In genomic region chr2:112885503-112885897, GRCh38 we compare ENCODE assay signal across 22 cellular contexts. TPM values are rescaled to one million over a fixed set of nuclear protein-coding genes. Genes with fewer than 3 reads are reported as not detected.
DNase-seq lines count a peak whose midpoint lies in the region; ATAC-seq, FAIRE-seq and TF ChIP-seq lines count a peak whose summit lies in the region.
"Had no signal": no experiment of that assay in that cellular context is flagged by ENCODE, and none has a peak within 500 bp of the region (broad histone marks: within the 10 kb centered on the region; RNA-seq: fewer than 3 reads in every experiment).

No MANE protein-coding gene starts in this region.

- no peaks in the 10 kb centered on the region for H3K27me3 ChIP-seq in CD4-positive, CD25-positive, alpha-beta regulatory T cell (ENCODE audit: control insufficient read depth, insufficient read depth, low read length)
- H3K27me3 ChIP-seq in keratinocyte (ENCODE audit: control insufficient read depth, extremely low read depth, insufficient read depth, low read length), result no peaks in the 10 kb centered on the region
- no peaks in the 10 kb centered on the region for H3K27me3 ChIP-seq in spleen (replicated peaks in 1 of 7)
- H3K27me3 ChIP-seq: neutrophil, SJCRH30, tibial nerve had no signal

- POLR2A ChIA-PET in activated CD4-positive, alpha-beta memory T cell treated with anti-CD3 and anti-CD28 coated beads, Interleukin-2, amount 10 ng/mL, durations not matched to agents 7 days and 5 days (lab: Charles Lee), result interaction anchor here (0.8 to 2.1 kb wide), 10 partner anchors 16 to 302 kb away, joined by 3 to 16 read pairs (median 3); partner anchors contain the start of gene CKAP2L

- no peak overlapping the region for H3K4me3 Mint-ChIP-seq in CD4-positive, CD25-positive, alpha-beta regulatory T cell
- no peak overlapping the region for H3K4me3 Mint-ChIP-seq in activated CD4-positive, alpha-beta memory T cell treated with anti-CD3 and anti-CD28 coated beads, Interleukin-2, amount 10 ng/mL, durations not matched to agents 7 days and 5 days
- H3K4me3 Mint-ChIP-seq: activated CD8-positive, alpha-beta T cell treated with anti-CD3 and anti-CD28 coated beads, Interleukin-2, amount 10 ng/mL, durations not matched to agents 7 days and 5 days; activated T-cell treated with anti-CD3 and anti-CD28 coated beads, Interleukin-2, amount 50 U/mL, for 4 hours; T-helper 17 cell had no signal

- 62 to 77% (median 74%) methylated on average over 4 of the region's 4 CpGs for WGBS in spleen, 5 donors

- no peaks in the 10 kb centered on the region for H3K27me3 Mint-ChIP-seq in CD4-positive, CD25-positive, alpha-beta regulatory T cell
- H3K27me3 Mint-ChIP-seq in activated CD4-positive, alpha-beta memory T cell treated with anti-CD3 and anti-CD28 coated beads, Interleukin-2, amount 10 ng/mL, durations not matched to agents 7 days and 5 days, result no peaks in the 10 kb centered on the region

- no peaks in the 10 kb centered on the region for H3K36me3 Mint-ChIP-seq in CD4-positive, CD25-positive, alpha-beta regulatory T cell
- H3K36me3 Mint-ChIP-seq in activated CD4-positive, alpha-beta memory T cell treated with anti-CD3 and anti-CD28 coated beads, Interleukin-2, amount 10 ng/mL, durations not matched to agents 7 days and 5 days (ENCODE audit: low read depth), result no peaks in the 10 kb centered on the region
- H3K36me3 Mint-ChIP-seq: activated naive CD4-positive, alpha-beta T cell treated with anti-CD3 and anti-CD28 coated beads, Interleukin-2, amount 50 U/mL, for 72 hours had no signal

- H3K79me2 ChIP-seq in keratinocyte (ENCODE audit: control insufficient read depth, insufficient read depth, low read length), result no peaks in the 10 kb centered on the region

- H3K36me3 ChIP-seq in CD4-positive, CD25-positive, alpha-beta regulatory T cell (ENCODE audit: control insufficient read depth, insufficient read depth, low read length), result no peaks in the 10 kb centered on the region
- H3K36me3 ChIP-seq in keratinocyte (ENCODE audit: control insufficient read depth in 2 of 2, extremely low read depth in 1 of 2, insufficient read depth in 2 of 2, low read length in 2 of 2) (no peaks in the 10 kb centered on the region), spleen (no peaks in the 10 kb centered on the region)
- H3K36me3 ChIP-seq: heart left ventricle, neutrophil, SJCRH30, tibial nerve, WERI-Rb-1 had no signal

- no peaks in the 10 kb centered on the region for H3K9me3 ChIP-seq in CD4-positive, CD25-positive, alpha-beta regulatory T cell (ENCODE audit: control insufficient read depth in 2 of 2, low read length in 2 of 2)
- H3K9me3 ChIP-seq in keratinocyte (ENCODE audit: control insufficient read depth, low read depth, low read length) (no peaks in the 10 kb centered on the region), spleen (no peaks in the 10 kb centered on the region)
- H3K9me3 ChIP-seq: heart left ventricle, neutrophil, SJCRH30, tibial nerve had no signal

- H3K4me1 Mint-ChIP-seq in CD4-positive, CD25-positive, alpha-beta regulatory T cell, result peaks cover 7 to 18% (median 12%) of the 10 kb centered on the region in 4 donors
- peaks cover 41% of the 10 kb centered on the region for H3K4me1 Mint-ChIP-seq in activated CD4-positive, alpha-beta memory T cell treated with anti-CD3 and anti-CD28 coated beads, Interleukin-2, amount 10 ng/mL, durations not matched to agents 7 days and 5 days

- ATAC-seq in CD4-positive, CD25-positive, alpha-beta regulatory T cell (ENCODE audit: low read depth in 2 of 2), result peak in 1 of 2 donors; percentile 36
- ATAC-seq: stimulated activated naive CD8-positive, alpha-beta T cell treated with anti-CD3 and anti-CD28 coated beads, Interleukin-15, Interleukin-2, amounts not matched to agents 100 U/mL and 50 U/mL, for 24 hours had no signal

- intact Hi-C loops in spleen (cut with DNase I; ENCODE audit: low total_unique reads), result no loop called here

- no peak overlapping the region for H3K4me2 ChIP-seq in keratinocyte (ENCODE audit: control insufficient read depth, extremely low read depth, insufficient read depth, low read depth, low read length)

- DNase-seq in CD4-positive, CD25-positive, alpha-beta regulatory T cell, result peak in 1 of 3 donors; percentile 34
- no peak for DNase-seq in GM12892 (ENCODE audit: insufficient read length)
- DNase-seq in activated CD4-positive, alpha-beta memory T cell treated with anti-CD3 and anti-CD28 coated beads, Interleukin-2, amount 10 ng/mL, durations not matched to agents 7 days and 5 days, result peak; percentile 41
- no peak for DNase-seq in keratinocyte (ENCODE audit: low read depth, low spot score)
- DNase-seq in SHP77 (lab: John Stamatoyannopoulos, UW), result no peak
- DNase-seq in spleen, result no peak
- DNase-seq in COLO668 (lab: John Stamatoyannopoulos, UW; ENCODE audit: unreplicated experiment), result no peak
- DNase-seq: NCI-H1694 treated with DMSO at 0.1 percent for 48 hours, NCI-H2227 treated with DMSO at 0.1 percent for 48 hours had no signal

- FAIRE-seq in GM12892 (lab: Jason Lieb, UNC) (peak; percentile 30), keratinocyte (lab: Jason Lieb, UNC) (no peak)

- H3K9me1 ChIP-seq in keratinocyte (ENCODE audit: control insufficient read depth, extremely low read depth, insufficient read depth, low read length), result no peaks in the 10 kb centered on the region

- dilution Hi-C loops in keratinocyte (cut with MboI; ENCODE audit: extremely low pct_ligation_motif_present, low sequenced_read_pairs), result no loop called here

- no peak for TF ChIP-seq CTCF in keratinocyte (optimal IDR thresholded peaks at IDR 0.05 in 1 of 3, IDR thresholded peaks at IDR 0.05 in 1 of 3, conservative IDR thresholded peaks at IDR 0.05 in 1 of 3; ENCODE audit: extremely low read depth in 1 of 3, insufficient read depth in 2 of 3, low read length in 3 of 3)
- no peak for TF ChIP-seq CTCF in spleen (IDR thresholded peaks at IDR 0.05 in 8 of 11, conservative IDR thresholded peaks at IDR 0.05 in 3 of 11)

- H3K9ac ChIP-seq in keratinocyte (ENCODE audit: control insufficient read depth, extremely low read depth, insufficient read depth, low read length), result no peak overlapping the region

- peak overlapping the region in 2 of 3 donors; percentile 33 to 61 for H3K27ac Mint-ChIP-seq in CD4-positive, CD25-positive, alpha-beta regulatory T cell
- peak overlapping the region; percentile 60 for H3K27ac Mint-ChIP-seq in activated CD4-positive, alpha-beta memory T cell treated with anti-CD3 and anti-CD28 coated beads, Interleukin-2, amount 10 ng/mL, durations not matched to agents 7 days and 5 days
- H3K27ac Mint-ChIP-seq: activated CD8-positive, alpha-beta T cell treated with anti-CD3 and anti-CD28 coated beads, Interleukin-2, amount 10 ng/mL, durations not matched to agents 7 days and 5 days; activated naive CD4-positive, alpha-beta T cell treated with anti-CD3 and anti-CD28 coated beads, Interleukin-2, amount 50 U/mL, for 72 hours had no signal

- no peaks in the 10 kb centered on the region for H4K20me1 ChIP-seq in keratinocyte (ENCODE audit: control insufficient read depth, extremely low read depth, insufficient read depth, low read length)

- H3K9me3 Mint-ChIP-seq in CD4-positive, CD25-positive, alpha-beta regulatory T cell, result no peaks in the 10 kb centered on the region
- H3K9me3 Mint-ChIP-seq in activated CD4-positive, alpha-beta memory T cell treated with anti-CD3 and anti-CD28 coated beads, Interleukin-2, amount 10 ng/mL, durations not matched to agents 7 days and 5 days, result no peaks in the 10 kb centered on the region
- H3K9me3 Mint-ChIP-seq: activated naive CD4-positive, alpha-beta T cell treated with anti-CD3 and anti-CD28 coated beads, Interleukin-2, amount 50 U/mL, for 72 hours; activated T-cell treated with anti-CD3 and anti-CD28 coated beads, Interleukin-2, amount 50 U/mL, for 4 hours had no signal

- no peak overlapping the region for H3K27ac ChIP-seq in CD4-positive, CD25-positive, alpha-beta regulatory T cell (ENCODE audit: insufficient read depth, low read length, poor library complexity, severe bottlenecking)
- peak overlapping the region; percentile 29 for H3K27ac ChIP-seq in keratinocyte (ENCODE audit: control insufficient read depth, insufficient read depth, low read length)
- H3K27ac ChIP-seq in spleen, result no peak overlapping the region
- H3K27ac ChIP-seq: heart left ventricle, neutrophil, SJCRH30, skin epidermis, tibial nerve, WERI-Rb-1 had no signal

- no peak overlapping the region for H3K4me3 ChIP-seq in CD4-positive, CD25-positive, alpha-beta regulatory T cell (ENCODE audit: low read depth, low read length)
- H3K4me3 ChIP-seq in keratinocyte (ENCODE audit: control insufficient read depth in 2 of 3, extremely low read depth in 1 of 3, insufficient read depth in 2 of 3, low read depth in 1 of 3, low read length in 3 of 3) (no peak overlapping the region), spleen (no peak overlapping the region)
- H3K4me3 ChIP-seq: heart left ventricle, SJCRH30, skin epidermis, tibial nerve had no signal

- TF ChIP-seq POLR2A in GM12892 (IDR thresholded peaks at IDR 0.05; ENCODE audit: low read depth, low read length) (no peak), spleen (IDR thresholded peaks at IDR 0.05) (no peak)

- no peak overlapping the region for H2AFZ ChIP-seq in keratinocyte (ENCODE audit: control insufficient read depth, low read length)

- CTCF ChIA-PET in activated CD4-positive, alpha-beta memory T cell treated with anti-CD3 and anti-CD28 coated beads, Interleukin-2, amount 10 ng/mL, durations not matched to agents 7 days and 5 days (lab: Charles Lee), result interaction anchor here (0.6 to 4.1 kb wide), 48 partner anchors 9 to 260 kb away, joined by 3 to 110 read pairs (median 4); partner anchors contain the start of gene CKAP2L

- H3K4me1 ChIP-seq in CD4-positive, CD25-positive, alpha-beta regulatory T cell (ENCODE audit: control insufficient read depth, insufficient read depth, low read length, poor library complexity, severe bottlenecking), result peaks cover 6% of the 10 kb centered on the region
- H3K4me1 ChIP-seq in keratinocyte (ENCODE audit: control insufficient read depth, extremely low read depth, insufficient read depth, low read length) (peaks cover 43% of the 10 kb centered on the region), spleen (peaks cover 0 to 36% (median 12%) of the 10 kb centered on the region in 6 donors)
- H3K4me1 ChIP-seq: tibial nerve had no signal

RNA-seq across cellular contexts. Expression of gene IL37, which starts 25.5 kb away (rescaled TPM):
- total RNA-seq in CD4-positive, CD25-positive, alpha-beta regulatory T cell, result not detected
- polyA plus RNA-seq in CD4-positive, CD25-positive, alpha-beta regulatory T cell, result not detected
- not detected for polyA plus RNA-seq in GM12892 (2012; ENCODE audit: missing spikeins)
- under 1 TPM; 0.33 to 0.48 TPM for total RNA-seq in activated CD4-positive, alpha-beta memory T cell treated with anti-CD3 and anti-CD28 coated beads, Interleukin-2, amount 10 ng/mL, durations not matched to agents 7 days and 5 days
- polyA plus RNA-seq in keratinocyte, result 0.33 to 0.73 TPM (median 0.63 TPM) in 3 replicates
- polyA plus RNA-seq in keratinocyte (2011; ENCODE audit: low read depth), result 3.9 TPM
- 0.44 and 0.51 TPM in 2 replicates for polyA plus RNA-seq in keratinocyte (2011; cell fraction: cytosol; rRNA removed)
- 0.36 and 0.82 TPM in 2 replicates for polyA plus RNA-seq in keratinocyte (2011; cell fraction: nucleus; rRNA removed)
- polyA plus RNA-seq in keratinocyte (2012; ENCODE audit: low replicate concordance), result 0.63 and 12.8 TPM in 2 replicates
- 0.32 TPM in 1 of 3 replicates, not detected in the others for polyA minus RNA-seq in keratinocyte
- not detected for polyA minus RNA-seq in keratinocyte (2011; cell fraction: cytosol; rRNA and poly(A)+ RNA removed)
- polyA minus RNA-seq in keratinocyte (2011; cell fraction: nucleus; rRNA and poly(A)+ RNA removed), result not detected in 2 replicates
- not detected for total RNA-seq in spleen
- polyA plus RNA-seq in spleen, result not detected
- total RNA-seq: activated CD8-positive, alpha-beta T cell treated with anti-CD3 and anti-CD28 coated beads, Interleukin-2, amount 10 ng/mL, durations not matched to agents 7 days and 5 days; activated T-cell treated with anti-CD3 and anti-CD28 coated beads, Interleukin-2, amount 50 U/mL, for 4 hours; fibroblast of lung; heart left ventricle; pulmonary artery endothelial cell; T-helper 17 cell; tibial nerve had no signal
- polyA plus RNA-seq: fibroblast of lung, heart left ventricle had no signal

RNA-seq across cellular contexts. Expression of gene IL1B, which starts 48.9 kb away (rescaled TPM):
- total RNA-seq in CD4-positive, CD25-positive, alpha-beta regulatory T cell, result 1.3 TPM
- polyA plus RNA-seq in CD4-positive, CD25-positive, alpha-beta regulatory T cell, result not detected
- polyA plus RNA-seq in GM12892 (2012; ENCODE audit: missing spikeins), result 1.9 TPM
- under 1 TPM in 1 of 2 experiments, not detected in 1; 0.48 TPM for total RNA-seq in activated CD4-positive, alpha-beta memory T cell treated with anti-CD3 and anti-CD28 coated beads, Interleukin-2, amount 10 ng/mL, durations not matched to agents 7 days and 5 days
- polyA plus RNA-seq in keratinocyte (221 to 291 TPM (median 232 TPM) in 3 replicates), spleen (1 to 10 TPM; 3.4 to 5.4 (median 5.1) TPM)
- 13.0 TPM for polyA plus RNA-seq in keratinocyte (2011; ENCODE audit: low read depth)
- polyA plus RNA-seq in keratinocyte (2011; cell fraction: cytosol; rRNA removed), result 233 and 264 TPM in 2 replicates
- 352 and 413 TPM in 2 replicates for polyA plus RNA-seq in keratinocyte (2011; cell fraction: nucleus; rRNA removed)
- polyA plus RNA-seq in keratinocyte (2012; ENCODE audit: low replicate concordance), result 20.2 and 162 TPM in 2 replicates
- polyA minus RNA-seq in keratinocyte, result 304 to 333 TPM (median 331 TPM) in 3 replicates
- polyA minus RNA-seq in keratinocyte (2011; cell fraction: cytosol; rRNA and poly(A)+ RNA removed), result 193 TPM
- polyA minus RNA-seq in keratinocyte (2011; cell fraction: nucleus; rRNA and poly(A)+ RNA removed), result 183 and 312 TPM in 2 replicates
- 10 to 100 TPM in 6 of 7 donors, 1 to 10 TPM in 1; 6.9 to 81.9 (median 16.1) TPM for total RNA-seq in spleen
- total RNA-seq: activated CD8-positive, alpha-beta T cell treated with anti-CD3 and anti-CD28 coated beads, Interleukin-2, amount 10 ng/mL, durations not matched to agents 7 days and 5 days; fibroblast of lung; pulmonary artery endothelial cell; SJCRH30 had no signal
